Comparison of ENCODE assay signal across 10 cellular contexts in the genomic region with DNA sequence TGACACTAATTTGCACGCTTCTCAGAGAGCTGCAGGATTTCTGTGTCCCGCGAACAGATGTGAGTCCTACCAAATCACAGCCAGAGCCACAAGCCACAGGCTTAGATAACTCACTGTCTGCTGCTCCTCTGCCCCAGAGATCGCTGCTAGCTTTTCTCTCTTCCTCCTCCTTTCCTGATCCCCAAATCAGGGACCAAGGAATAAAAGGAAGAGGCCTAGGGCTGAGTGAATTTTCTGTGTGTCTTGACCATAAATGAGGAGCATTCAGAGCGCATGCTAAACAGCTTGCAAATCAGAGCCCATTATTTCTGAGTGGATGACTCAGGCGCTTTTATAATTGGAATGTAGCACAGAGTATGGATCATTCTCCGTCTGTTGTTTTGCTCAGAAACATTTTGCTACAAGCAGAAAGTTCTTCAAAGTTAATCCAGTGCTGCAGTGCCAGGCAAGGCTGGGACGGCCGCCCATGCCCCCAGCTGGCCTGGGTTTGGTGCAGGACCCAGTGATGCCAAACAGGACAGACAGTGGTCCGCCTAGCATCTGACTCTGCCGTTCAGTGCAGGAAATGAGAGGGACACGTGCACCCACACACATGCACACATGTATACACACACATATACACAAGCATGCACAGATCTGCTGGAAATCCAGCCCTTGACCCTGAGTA.
DNase-seq lines count a peak whose midpoint lies in the region; ATAC-seq and TF ChIP-seq lines count a peak whose summit lies in the region.
"Had no signal": no experiment of that assay in that cellular context is flagged by ENCODE, and none has a peak within 500 bp of the region (broad histone marks: within the 10 kb centered on the region; RNA-seq: fewer than 3 reads in every experiment).

No MANE protein-coding gene starts in this region.

- ATAC-seq in GM18517 (IDR thresholded peaks at IDR 0.05; ENCODE audit: unreplicated experiment): no peak
- ATAC-seq in HG02610 (IDR thresholded peaks at IDR 0.05; ENCODE audit: unreplicated experiment): no peak
- ATAC-seq in HG03342 (IDR thresholded peaks at IDR 0.05; ENCODE audit: unreplicated experiment): no peak
- ATAC-seq: activated CD8-positive, alpha-beta T cell treated with anti-CD3 and anti-CD28 coated beads for 36 hours; right cardiac atrium had no signal

- no peak overlapping the region for H3K4me3 ChIP-seq in fibroblast of pulmonary artery (replicated peaks; ENCODE audit: low read depth, low read length)
- H3K4me3 ChIP-seq in retinal pigment epithelial cell (ENCODE audit: low read length): no peak overlapping the region

- DNase-seq in ELR (ENCODE audit: low read depth) (peak; percentile 33), NCI-H2227 treated with DMSO at 0.1 percent for 48 hours (lab: John Stamatoyannopoulos, UW) (peak; percentile 13), fibroblast of pulmonary artery (ENCODE audit: low read depth) (peak; percentile 17), retinal pigment epithelial cell (ENCODE audit: low read depth) (peak; percentile 54)
- DNase-seq: activated CD8-positive, alpha-beta T cell treated with anti-CD3 and anti-CD28 coated beads for 36 hours; activated naive CD4-positive, alpha-beta T cell treated with Interleukin-2 at 50 U/mL for 16 hours had no signal

- no peak for TF ChIP-seq CTCF in fibroblast of pulmonary artery (IDR thresholded peaks at IDR 0.05; ENCODE audit: low read length, missing control alignments)
- no peak for TF ChIP-seq CTCF in retinal pigment epithelial cell (conservative IDR thresholded peaks at IDR 0.05; ENCODE audit: low read depth, low read length)
